22 cellular contexts compared by ENCODE assay signal in the genomic region with DNA sequence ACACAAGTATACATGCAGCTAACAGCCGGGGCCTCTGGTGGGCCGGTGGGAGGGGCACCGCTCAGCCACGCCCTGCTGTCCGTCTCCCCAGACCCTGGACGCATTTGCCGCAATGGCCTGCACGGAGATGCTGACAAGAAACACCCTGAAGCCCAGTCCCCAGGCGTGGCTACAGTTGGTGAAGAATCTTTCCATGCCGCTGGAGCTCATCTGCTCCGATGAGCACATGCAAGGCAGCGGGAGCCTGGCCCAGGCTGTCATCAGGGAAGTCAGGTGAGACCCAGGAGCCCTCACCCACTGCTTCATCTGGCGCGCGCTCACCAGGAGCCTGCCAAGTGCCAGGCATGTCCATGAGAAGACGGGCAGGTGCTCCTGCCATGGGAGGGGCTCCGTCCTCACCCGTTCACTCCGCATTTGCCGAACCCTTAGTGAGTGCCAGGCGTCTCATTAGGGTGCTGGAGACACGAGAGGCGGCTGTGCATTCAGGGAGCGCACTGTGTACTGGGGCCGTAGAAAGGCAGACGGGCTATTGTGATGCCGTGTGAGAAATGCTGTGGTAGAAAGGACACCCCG. TPM values are rescaled to one million over a fixed set of nuclear protein-coding genes. Genes with fewer than 3 reads are reported as not detected.
A peak's percentile ranks its signal among the peaks of the same experiment; 100 is the strongest.
DNase-seq lines count a peak whose midpoint lies in the region; ATAC-seq and TF ChIP-seq lines count a peak whose summit lies in the region.
"Had no signal": no experiment of that assay in that cellular context is flagged by ENCODE, and none has a peak within 500 bp of the region (broad histone marks: within the 10 kb centered on the region; RNA-seq: fewer than 3 reads in every experiment).

No MANE protein-coding gene starts in this region.

- intact Hi-C loops in left cardiac atrium (cut with DNase I) = no loop called here
- intact Hi-C loops in sciatic nerve (cut with DNase I) = no loop called here

- no peak overlapping the region for H3K4me3 Mint-ChIP-seq in H9
- H3K4me3 Mint-ChIP-seq: activated B cell treated with CpG ODN at 0.5 μM for 24 hours; activated T-helper 17 cell treated with anti-CD3 and anti-CD28 coated beads, Interleukin-2, amount 50 U/mL, for 72 hours had no signal

- no peak overlapping the region for H4K8ac ChIP-seq in H9 (replicated peaks; ENCODE audit: insufficient read length, low read depth, low read length)

- no peaks in the 10 kb centered on the region for H3K9me3 ChIP-seq in H9 (ENCODE audit: control insufficient read depth, low read depth, low read length)
- H3K9me3 ChIP-seq: Peyer's patch, thoracic aorta had no signal

- H3K4me1 ChIP-seq in H9 (ENCODE audit: insufficient read depth, low read length) = no peaks in the 10 kb centered on the region
- H3K4me1 ChIP-seq: foreskin keratinocyte, Peyer's patch had no signal

- no peaks in the 10 kb centered on the region for H3K23me2 ChIP-seq in H9 (ENCODE audit: insufficient read length, low read depth, low read length, poor library complexity, severe bottlenecking)

- no peak overlapping the region for H3K27ac ChIP-seq in H9 (ENCODE audit: insufficient read length, low read depth, low read length)
- H3K27ac ChIP-seq: dorsolateral prefrontal cortex, epithelial cell of prostate, foreskin keratinocyte, parathyroid adenoma, Peyer's patch, SK-N-MC, thoracic aorta had no signal

- H2BK15ac ChIP-seq in H9 (ENCODE audit: low read depth, low read length) = no peak overlapping the region

- H2BK20ac ChIP-seq in H9 (ENCODE audit: low read depth, low read length, poor library complexity, severe bottlenecking) = no peak overlapping the region

- no peak overlapping the region for H3K18ac ChIP-seq in H9 (ENCODE audit: insufficient read length, low read depth, low read length)

- no peaks in the 10 kb centered on the region for H3K79me1 ChIP-seq in H9 (ENCODE audit: insufficient read depth, low read depth, low read length, poor library complexity, severe bottlenecking)

- peak overlapping the region in 1 of 3 experiments; percentile 88; a peak in 1 of 7 replicates for H3K27ac Mint-ChIP-seq in H9
- H3K27ac Mint-ChIP-seq: activated B cell treated with CpG ODN at 0.5 μM for 24 hours; activated T-helper 17 cell treated with anti-CD3 and anti-CD28 coated beads, Interleukin-2, amount 50 U/mL, for 72 hours had no signal

- no peak overlapping the region for H2BK12ac ChIP-seq in H9 (ENCODE audit: insufficient read length, low read depth, low read length)

- no peak overlapping the region for H2AFZ ChIP-seq in H9 (ENCODE audit: low read length)
- H2AFZ ChIP-seq: parathyroid adenoma had no signal

- H4K91ac ChIP-seq in H9 (ENCODE audit: insufficient read length, low read depth, low read length) = no peak overlapping the region

- H3K9me3 Mint-ChIP-seq in H9 = no peaks in the 10 kb centered on the region
- H3K9me3 Mint-ChIP-seq: activated B cell treated with CpG ODN at 0.5 μM for 24 hours; activated T-helper 17 cell treated with anti-CD3 and anti-CD28 coated beads, Interleukin-2, amount 50 U/mL, for 72 hours had no signal

- H3K27me3 Mint-ChIP-seq in H9 (ENCODE audit: low read depth) = no peaks in the 10 kb centered on the region
- H3K27me3 Mint-ChIP-seq: activated B cell treated with CpG ODN at 0.5 μM for 24 hours; activated T-helper 17 cell treated with anti-CD3 and anti-CD28 coated beads, Interleukin-2, amount 50 U/mL, for 72 hours had no signal

- no peak overlapping the region for H3K4me2 ChIP-seq in H9 (ENCODE audit: insufficient read depth, insufficient read length, low read length)

- H3K4me1 Mint-ChIP-seq in H9 = no peaks in the 10 kb centered on the region
- H3K4me1 Mint-ChIP-seq: activated B cell treated with CpG ODN at 0.5 μM for 24 hours; activated T-helper 17 cell treated with anti-CD3 and anti-CD28 coated beads, Interleukin-2, amount 50 U/mL, for 72 hours had no signal

- H3K79me2 ChIP-seq in H9 (ENCODE audit: insufficient read depth, low read length) = no peaks in the 10 kb centered on the region

- ATAC-seq in left cardiac atrium = peak in 1 of 2 donors; percentile 8
- peak; percentile 4 for ATAC-seq in sciatic nerve
- ATAC-seq in GM19324 (IDR thresholded peaks at IDR 0.05; ENCODE audit: low FRiP score, unreplicated experiment) = no peak
- ATAC-seq: foreskin keratinocyte had no signal

- no peak for TF ChIP-seq CTCF in H9 (conservative IDR thresholded peaks at IDR 0.05)

- H2BK120ac ChIP-seq in H9 (ENCODE audit: low read depth, low read length, poor library complexity, severe bottlenecking) = no peak overlapping the region

- H4K5ac ChIP-seq in H9 (ENCODE audit: insufficient read length, low read depth, low read length) = no peak overlapping the region

- H3K14ac ChIP-seq in H9 (ENCODE audit: insufficient read depth, low read length) = no peak overlapping the region

- H3K27me3 ChIP-seq in H9 (ENCODE audit: insufficient read depth, low read length) = no peaks in the 10 kb centered on the region
- H3K27me3 ChIP-seq: dorsolateral prefrontal cortex, foreskin keratinocyte, Peyer's patch had no signal

- H3K36me3 Mint-ChIP-seq in H9 (ENCODE audit: insufficient read depth in 1 of 3, low read depth in 3 of 3) = peaks cover 25 to 79% (median 58%) of the 10 kb centered on the region in 3 experiments

- H4K20me1 ChIP-seq in H9 (ENCODE audit: control insufficient read depth, insufficient read depth, insufficient read length) = no peaks in the 10 kb centered on the region

- no peak overlapping the region for H3K56ac ChIP-seq in H9 (ENCODE audit: insufficient read length, low read depth, low read length)

- H3T11ph ChIP-seq in H9 (ENCODE audit: low read length) = no peak overlapping the region

- H3K23ac ChIP-seq in H9 (ENCODE audit: insufficient read length, low read depth, low read length) = no peak overlapping the region

- no CpG with 5 or more reads among the region's 28 CpGs for WGBS in H9 (ENCODE audit: extremely low coverage, insufficient read length, low lambda C conversion rate)

- no peak overlapping the region for H2AK5ac ChIP-seq in H9 (ENCODE audit: insufficient read length, low read length)

- peak; percentile 55 for DNase-seq in activated effector memory CD4-positive, alpha-beta T cell treated with anti-CD3 and anti-CD28 coated beads, Interleukin-2, amount 50 U/mL, for 16 hours
- DNase-seq in activated effector memory CD4-positive, alpha-beta T cell treated with Interleukin-2 at 50 U/mL for 16 hours = no peak
- DNase-seq in NCI-H345 treated with DMSO at 0.1 percent for 48 hours (lab: John Stamatoyannopoulos, UW; ENCODE audit: unreplicated experiment) (peak; percentile 82), left cardiac atrium (peak; percentile 10), sciatic nerve (ENCODE audit: low spot score) (no peak), H9 (no peak), dedifferentiated amniotic fluid mesenchymal stem cell (ENCODE audit: extremely low spot score) (no peak)
- DNase-seq: activated B cell treated with CpG ODN at 0.5 μM for 24 hours; activated CD8-positive, alpha-beta memory T cell treated with anti-CD3 and anti-CD28 coated beads for 24 hours; C1 segment of cervical spinal cord; DMS 273 treated with DMSO at 0.1 percent for 48 hours; hippocampal formation; NCI-H1105 treated with DMSO at 0.1 percent for 48 hours had no signal

- no peak overlapping the region for H3K4ac ChIP-seq in H9 (ENCODE audit: low read depth, low read length)

- H2BK5ac ChIP-seq in H9 (ENCODE audit: insufficient read length, low read length) = no peak overlapping the region

- H3K9ac ChIP-seq in H9 (ENCODE audit: extremely low read depth, insufficient read length, low read length) = no peak overlapping the region
- H3K9ac ChIP-seq: parathyroid adenoma had no signal

RNA-seq across cellular contexts. Expression of gene ENDOV, which starts 51.4 kb away (rescaled TPM):
- total RNA-seq in left cardiac atrium = 10 to 100 TPM; 10.3 to 11.7 TPM
- 32.4 TPM for total RNA-seq in sciatic nerve
- 14.8 and 17.1 TPM in 2 replicates for total RNA-seq in H9 (2021)

Comparison
In these comparisons a context has a peak if more than half of its experiments do, and no peak if none do; other contexts are left out.
1. DNase-seq: peak in activated effector memory CD4-positive, alpha-beta T cell treated with anti-CD3 and anti-CD28 coated beads, Interleukin-2, amount 50 U/mL, for 16 hours (single experiment), NCI-H345 treated with DMSO at 0.1 percent for 48 hours (single experiment) and left cardiac atrium (single experiment); none in activated effector memory CD4-positive, alpha-beta T cell treated with Interleukin-2 at 50 U/mL for 16 hours (single experiment), sciatic nerve (single experiment), H9 (single experiment) and dedifferentiated amniotic fluid mesenchymal stem cell (single experiment).